ENCODE assay signal across 1 cellular context in the genomic region with DNA sequence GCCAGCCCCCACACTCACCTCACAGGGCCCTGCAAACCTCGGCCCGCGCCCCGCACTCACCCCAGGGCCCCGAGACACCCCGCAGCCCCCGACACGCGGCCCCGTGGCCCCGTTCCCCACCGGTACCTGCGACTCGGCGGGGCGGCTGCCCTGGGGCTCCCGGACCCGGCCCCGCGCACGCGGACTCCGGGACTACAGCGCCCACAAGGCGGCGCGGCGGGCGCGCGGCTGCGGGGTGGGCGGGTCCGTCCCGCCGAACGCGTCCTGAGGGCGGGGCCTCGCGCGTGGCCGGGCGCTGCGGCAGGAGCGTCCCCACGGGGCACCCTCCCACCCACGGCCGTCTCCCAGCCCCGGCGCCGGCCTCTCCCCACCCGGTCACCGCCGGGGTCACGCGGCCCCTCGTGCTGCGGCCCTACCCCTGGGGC.
TF ChIP-seq lines count a peak whose summit lies in the region.

Gene SLC19A1 (minus strand): TSS at position 199 of the 425 bp plus-strand sequence. CDS start 4,481 bp downstream, outside the sequence.

TF ChIP-seq in K562, 482 proteins besides CTCF, POLR2A, EP300 and RAD21 (continued from another document and continues in another):
- TF ChIP-seq ZNF655 (CRISPR knock-in tag; IDR thresholded peaks at IDR 0.05), result no peak
- no peak for TF ChIP-seq FOXM1 (IDR thresholded peaks at IDR 0.05; ENCODE audit: low read depth)
- TF ChIP-seq FOXM1 (CRISPR knock-in tag; IDR thresholded peaks at IDR 0.05; ENCODE audit: low read depth), result no peak
- no peak for TF ChIP-seq ZNF124 (CRISPR knock-in tag; IDR thresholded peaks at IDR 0.05)
- TF ChIP-seq, protein P1, sequence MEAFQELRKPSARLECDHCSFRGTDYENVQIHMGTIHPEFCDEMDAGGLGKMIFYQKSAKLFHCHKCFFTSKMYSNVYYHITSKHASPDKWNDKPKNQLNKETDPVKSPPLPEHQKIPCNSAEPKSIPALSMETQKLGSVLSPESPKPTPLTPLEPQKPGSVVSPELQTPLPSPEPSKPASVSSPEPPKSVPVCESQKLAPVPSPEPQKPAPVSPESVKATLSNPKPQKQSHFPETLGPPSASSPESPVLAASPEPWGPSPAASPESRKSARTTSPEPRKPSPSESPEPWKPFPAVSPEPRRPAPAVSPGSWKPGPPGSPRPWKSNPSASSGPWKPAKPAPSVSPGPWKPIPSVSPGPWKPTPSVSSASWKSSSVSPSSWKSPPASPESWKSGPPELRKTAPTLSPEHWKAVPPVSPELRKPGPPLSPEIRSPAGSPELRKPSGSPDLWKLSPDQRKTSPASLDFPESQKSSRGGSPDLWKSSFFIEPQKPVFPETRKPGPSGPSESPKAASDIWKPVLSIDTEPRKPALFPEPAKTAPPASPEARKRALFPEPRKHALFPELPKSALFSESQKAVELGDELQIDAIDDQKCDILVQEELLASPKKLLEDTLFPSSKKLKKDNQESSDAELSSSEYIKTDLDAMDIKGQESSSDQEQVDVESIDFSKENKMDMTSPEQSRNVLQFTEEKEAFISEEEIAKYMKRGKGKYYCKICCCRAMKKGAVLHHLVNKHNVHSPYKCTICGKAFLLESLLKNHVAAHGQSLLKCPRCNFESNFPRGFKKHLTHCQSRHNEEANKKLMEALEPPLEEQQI (IDR thresholded peaks at IDR 0.05), result no peak
- TF ChIP-seq ZNF354B (CRISPR knock-in tag; IDR thresholded peaks at IDR 0.05), result no peak
- no peak for TF ChIP-seq ETV1 (tag; conservative IDR thresholded peaks at IDR 0.05; ENCODE audit: low read depth)
- no peak for TF ChIP-seq ZNF57 (CRISPR knock-in tag; IDR thresholded peaks at IDR 0.05)
- TF ChIP-seq C11orf30 (IDR thresholded peaks at IDR 0.05; ENCODE audit: low read depth), result no peak
- no peak for TF ChIP-seq CC2D1A (IDR thresholded peaks at IDR 0.05)
- no peak for TF ChIP-seq ZNF146 (CRISPR knock-in tag; IDR thresholded peaks at IDR 0.05; ENCODE audit: unreplicated experiment)
- TF ChIP-seq, protein P2, sequence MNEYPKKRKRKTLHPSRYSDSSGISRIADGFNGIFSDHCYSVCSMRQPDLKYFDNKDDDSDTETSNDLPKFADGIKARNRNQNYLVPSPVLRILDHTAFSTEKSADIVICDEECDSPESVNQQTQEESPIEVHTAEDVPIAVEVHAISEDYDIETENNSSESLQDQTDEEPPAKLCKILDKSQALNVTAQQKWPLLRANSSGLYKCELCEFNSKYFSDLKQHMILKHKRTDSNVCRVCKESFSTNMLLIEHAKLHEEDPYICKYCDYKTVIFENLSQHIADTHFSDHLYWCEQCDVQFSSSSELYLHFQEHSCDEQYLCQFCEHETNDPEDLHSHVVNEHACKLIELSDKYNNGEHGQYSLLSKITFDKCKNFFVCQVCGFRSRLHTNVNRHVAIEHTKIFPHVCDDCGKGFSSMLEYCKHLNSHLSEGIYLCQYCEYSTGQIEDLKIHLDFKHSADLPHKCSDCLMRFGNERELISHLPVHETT (CRISPR knock-in tag; conservative IDR thresholded peaks at IDR 0.05 in 1 of 2, IDR thresholded peaks at IDR 0.05 in 1 of 2), result no peak
- TF ChIP-seq SMAD2 (IDR thresholded peaks at IDR 0.05; ENCODE audit: low read depth, low read length), result no peak
- no peak for TF ChIP-seq MCM7 (IDR thresholded peaks at IDR 0.05)
- TF ChIP-seq ARHGAP35 (IDR thresholded peaks at IDR 0.05; ENCODE audit: partially characterized antibody), result no peak
- TF ChIP-seq RBFOX2 (IDR thresholded peaks at IDR 0.05; ENCODE audit: low read depth, low read length), result 0 out of 2 replicates have a peak, but pooled peaks have one; percentile 5
- TF ChIP-seq, protein P3, sequence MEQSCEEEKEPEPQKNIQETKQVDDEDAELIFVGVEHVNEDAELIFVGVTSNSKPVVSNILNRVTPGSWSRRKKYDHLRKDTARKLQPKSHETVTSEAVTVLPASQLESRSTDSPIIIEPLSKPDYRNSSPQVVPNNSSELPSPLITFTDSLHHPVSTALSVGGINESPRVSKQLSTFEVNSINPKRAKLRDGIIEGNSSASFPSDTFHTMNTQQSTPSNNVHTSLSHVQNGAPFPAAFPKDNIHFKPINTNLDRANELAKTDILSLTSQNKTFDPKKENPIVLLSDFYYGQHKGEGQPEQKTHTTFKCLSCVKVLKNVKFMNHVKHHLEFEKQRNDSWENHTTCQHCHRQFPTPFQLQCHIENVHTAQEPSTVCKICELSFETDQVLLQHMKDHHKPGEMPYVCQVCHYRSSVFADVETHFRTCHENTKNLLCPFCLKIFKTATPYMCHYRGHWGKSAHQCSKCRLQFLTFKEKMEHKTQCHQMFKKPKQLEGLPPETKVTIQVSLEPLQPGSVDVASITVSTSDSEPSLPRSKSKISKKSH (CRISPR knock-in tag; IDR thresholded peaks at IDR 0.05), result no peak
- no peak for TF ChIP-seq RCOR1 (IDR thresholded peaks at IDR 0.05; ENCODE audit: borderline replicate concordance in 1 of 2, low read depth in 2 of 2, low read length in 2 of 2)
- TF ChIP-seq, protein P4, sequence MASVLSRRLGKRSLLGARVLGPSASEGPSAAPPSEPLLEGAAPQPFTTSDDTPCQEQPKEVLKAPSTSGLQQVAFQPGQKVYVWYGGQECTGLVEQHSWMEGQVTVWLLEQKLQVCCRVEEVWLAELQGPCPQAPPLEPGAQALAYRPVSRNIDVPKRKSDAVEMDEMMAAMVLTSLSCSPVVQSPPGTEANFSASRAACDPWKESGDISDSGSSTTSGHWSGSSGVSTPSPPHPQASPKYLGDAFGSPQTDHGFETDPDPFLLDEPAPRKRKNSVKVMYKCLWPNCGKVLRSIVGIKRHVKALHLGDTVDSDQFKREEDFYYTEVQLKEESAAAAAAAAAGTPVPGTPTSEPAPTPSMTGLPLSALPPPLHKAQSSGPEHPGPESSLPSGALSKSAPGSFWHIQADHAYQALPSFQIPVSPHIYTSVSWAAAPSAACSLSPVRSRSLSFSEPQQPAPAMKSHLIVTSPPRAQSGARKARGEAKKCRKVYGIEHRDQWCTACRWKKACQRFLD (CRISPR knock-in tag; IDR thresholded peaks at IDR 0.05), result no peak
- TF ChIP-seq HNRNPH1 (optimal IDR thresholded peaks at IDR 0.05; ENCODE audit: low read depth, low read length), result no peak
- no peak for TF ChIP-seq ERF (CRISPR knock-in tag; IDR thresholded peaks at IDR 0.05)
- TF ChIP-seq ZBTB33 (CRISPR knock-in tag; IDR thresholded peaks at IDR 0.05), result no peak
- TF ChIP-seq ZNF24 (IDR thresholded peaks at IDR 0.05), result no peak
- no peak for TF ChIP-seq MTA2 (IDR thresholded peaks at IDR 0.05; ENCODE audit: low read depth)
- no peak for TF ChIP-seq TOE1 (IDR thresholded peaks at IDR 0.05; ENCODE audit: borderline replicate concordance)
- TF ChIP-seq TOE1 (CRISPR knock-in tag; IDR thresholded peaks at IDR 0.05; ENCODE audit: borderline replicate concordance, low read depth), result no peak
- TF ChIP-seq ZFX (CRISPR knock-in tag; IDR thresholded peaks at IDR 0.05), result peak; percentile 38; the same call in 1 of the 2 replicates
- no peak for TF ChIP-seq MCM2 (IDR thresholded peaks at IDR 0.05; ENCODE audit: low read depth)
- TF ChIP-seq ETS1 (conservative IDR thresholded peaks at IDR 0.05; ENCODE audit: control insufficient read depth, low read depth, low read length), result peak; percentile 87
- TF ChIP-seq POLR3G (IDR thresholded peaks at IDR 0.05; ENCODE audit: extremely low read depth, insufficient read length, insufficient replicate concordance), result no peak
- TF ChIP-seq ASH1L (IDR thresholded peaks at IDR 0.05; ENCODE audit: borderline replicate concordance, low read depth, partially characterized antibody), result no peak
- no peak for TF ChIP-seq PYGO2 (tag; IDR thresholded peaks at IDR 0.05)
- TF ChIP-seq KLF1 (tag; IDR thresholded peaks at IDR 0.05), result no peak
- TF ChIP-seq PRPF4 (IDR thresholded peaks at IDR 0.05; ENCODE audit: insufficient read depth, low read depth, low read length, poor library complexity, severe bottlenecking), result no peak
- TF ChIP-seq ZNF780A (CRISPR knock-in tag; IDR thresholded peaks at IDR 0.05), result no peak
- no peak for TF ChIP-seq ZBTB49 (CRISPR knock-in tag; IDR thresholded peaks at IDR 0.05; ENCODE audit: borderline replicate concordance)
- no peak for TF ChIP-seq DEAF1 (CRISPR knock-in tag; IDR thresholded peaks at IDR 0.05)
- no peak for TF ChIP-seq CTBP1 (IDR thresholded peaks at IDR 0.05; ENCODE audit: borderline replicate concordance)
- no peak for TF ChIP-seq E2F1 (CRISPR knock-in tag; IDR thresholded peaks at IDR 0.05)
- TF ChIP-seq STAT5B (CRISPR knock-in tag; IDR thresholded peaks at IDR 0.05), result no peak
- TF ChIP-seq PHF20 (IDR thresholded peaks at IDR 0.05; ENCODE audit: partially characterized antibody), result no peak
- no peak for TF ChIP-seq ZNF23 (CRISPR knock-in tag; IDR thresholded peaks at IDR 0.05)
- no peak for TF ChIP-seq MIER1 (IDR thresholded peaks at IDR 0.05; ENCODE audit: low read depth)
- TF ChIP-seq, protein P5, sequence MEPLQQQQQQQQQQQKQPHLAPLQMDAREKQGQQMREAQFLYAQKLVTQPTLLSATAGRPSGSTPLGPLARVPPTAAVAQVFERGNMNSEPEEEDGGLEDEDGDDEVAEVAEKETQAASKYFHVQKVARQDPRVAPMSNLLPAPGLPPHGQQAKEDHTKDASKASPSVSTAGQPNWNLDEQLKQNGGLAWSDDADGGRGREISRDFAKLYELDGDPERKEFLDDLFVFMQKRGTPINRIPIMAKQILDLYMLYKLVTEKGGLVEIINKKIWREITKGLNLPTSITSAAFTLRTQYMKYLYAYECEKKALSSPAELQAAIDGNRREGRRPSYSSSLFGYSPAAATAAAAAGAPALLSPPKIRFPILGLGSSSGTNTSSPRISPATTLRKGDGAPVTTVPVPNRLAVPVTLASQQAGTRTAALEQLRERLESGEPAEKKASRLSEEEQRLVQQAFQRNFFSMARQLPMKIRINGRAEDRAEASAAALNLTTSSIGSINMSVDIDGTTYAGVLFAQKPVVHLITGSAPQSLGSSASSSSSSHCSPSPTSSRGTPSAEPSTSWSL (CRISPR knock-in tag; IDR thresholded peaks at IDR 0.05; ENCODE audit: borderline replicate concordance), result no peak
- TF ChIP-seq ZNF316 (IDR thresholded peaks at IDR 0.05), result no peak
